In genomic region chr15:66328721-66329220, GRCh38 we compare ENCODE assay signal across 29 cellular contexts.
"Had no signal": no experiment of that assay in that cellular context is flagged by ENCODE, and none has a peak within 500 bp of the region (broad histone marks: within the 10 kb centered on the region; RNA-seq: fewer than 3 reads in every experiment).

No MANE protein-coding gene starts in this region.

- H3K4me3 ChIP-seq: neural progenitor cell, ovary, psoas muscle, right lobe of liver, sigmoid colon, stomach, thoracic aorta, thyroid gland, tibial nerve, upper lobe of left lung, vagina had no signal

- H3K9me3 ChIP-seq: ovary, psoas muscle, right lobe of liver, sigmoid colon, stomach, thoracic aorta, thyroid gland, tibial nerve, upper lobe of left lung, vagina had no signal

- H3K4me3 Mint-ChIP-seq: natural killer cell treated with Interleukin-12 subunit alpha and Interleukin-12 subunit beta and Interleukin-15 and Interleukin-18, amount 100 ng/mL, for 72 hours; nephron progenitor cell; neural progenitor cell; stimulated activated effector memory CD8-positive, alpha-beta T cell treated with anti-CD3 and anti-CD28 coated beads, Interleukin-12 subunit alpha, Interleukin-12 subunit beta, amount 100 ng/mL, for 72 hours; stimulated activated naive B cell treated with anti-CD40 and anti-IgM and Interleukin-4, amounts not matched to agents 10 μg/mL and 1 μg/mL and 100 μg/mL, for 72 hours; stimulated activated naive CD8-positive, alpha-beta T cell treated with anti-CD3 and anti-CD28 coated beads, Interleukin-15, Interleukin-2, amounts not matched to agents 100 ng/mL and 50 ng/mL, for 24 hours had no signal

- H3K36me3 ChIP-seq: ovary had no signal

- ATAC-seq: natural killer cell treated with Interleukin-12 subunit alpha and Interleukin-12 subunit beta and Interleukin-15 and Interleukin-18, amount 100 ng/mL, for 72 hours; psoas muscle; right cardiac atrium; right lobe of liver; stimulated activated effector memory CD8-positive, alpha-beta T cell treated with anti-CD3 and anti-CD28 coated beads, Interleukin-12 subunit alpha, Interleukin-12 subunit beta, amount 100 ng/mL, for 72 hours; stimulated activated naive B cell treated with anti-CD40 and anti-IgM and Interleukin-4, amounts not matched to agents 10 μg/mL and 1 μg/mL and 100 μg/mL, for 72 hours had no signal

- DNase-seq: nephron progenitor cell; occipital lobe; ovary; posterior cingulate gyrus; psoas muscle; right cardiac atrium; right lobe of liver; sigmoid colon; small intestine; stimulated activated CD4-positive, alpha-beta T cell treated with anti-CD3 and anti-CD28 coated beads, Interleukin-15, amount 100 ng/mL, for 24 hours; stimulated activated CD4-positive, alpha-beta T cell treated with anti-CD3 and anti-CD28 coated beads, Interleukin-2, amount 100 ng/mL, for 24 hours; stimulated activated CD4-positive, alpha-beta T cell treated with anti-CD3 and anti-CD28 coated beads, Interleukin-2, amount 100 ng/mL, for 48 hours; stimulated activated CD4-positive, alpha-beta T cell treated with anti-CD3 and anti-CD28 coated beads, Interleukin-4, amount 100 ng/mL, for 24 hours; stimulated activated naive B cell treated with anti-CD40 and anti-IgM and Interleukin-4, amounts not matched to agents 10 μg/mL and 1 μg/mL and 100 μg/mL, for 72 hours; stimulated activated naive CD4-positive, alpha-beta T cell treated with Interleukin-2 at 50 U/mL for 16 hours; stomach; thyroid gland; trophoblast cell; upper lobe of left lung had no signal

- H3K4me1 ChIP-seq: parathyroid adenoma, psoas muscle, right lobe of liver, sigmoid colon, stomach, thyroid gland, upper lobe of left lung, vagina had no signal

- H3K4me1 Mint-ChIP-seq: stimulated activated effector memory CD8-positive, alpha-beta T cell treated with anti-CD3 and anti-CD28 coated beads, Interleukin-12 subunit alpha, Interleukin-12 subunit beta, amount 100 ng/mL, for 72 hours; stimulated activated naive B cell treated with anti-CD40 and anti-IgM and Interleukin-4, amounts not matched to agents 10 μg/mL and 1 μg/mL and 100 μg/mL, for 72 hours had no signal

- H3K9me3 Mint-ChIP-seq: natural killer cell treated with Interleukin-12 subunit alpha and Interleukin-12 subunit beta and Interleukin-15 and Interleukin-18, amount 100 ng/mL, for 72 hours; nephron progenitor cell; neural progenitor cell; stimulated activated effector memory CD8-positive, alpha-beta T cell treated with anti-CD3 and anti-CD28 coated beads, Interleukin-12 subunit alpha, Interleukin-12 subunit beta, amount 100 ng/mL, for 72 hours; stimulated activated naive B cell treated with anti-CD40 and anti-IgM and Interleukin-4, amounts not matched to agents 10 μg/mL and 1 μg/mL and 100 μg/mL, for 72 hours; stimulated activated naive CD8-positive, alpha-beta T cell treated with anti-CD3 and anti-CD28 coated beads, Interleukin-15, Interleukin-2, amounts not matched to agents 100 ng/mL and 50 ng/mL, for 24 hours had no signal

- FAIRE-seq: small intestine, urothelium cell line had no signal

- H3K27ac Mint-ChIP-seq: natural killer cell treated with Interleukin-12 subunit alpha and Interleukin-12 subunit beta and Interleukin-15 and Interleukin-18, amount 100 ng/mL, for 72 hours; nephron progenitor cell; neural progenitor cell; stimulated activated effector memory CD8-positive, alpha-beta T cell treated with anti-CD3 and anti-CD28 coated beads, Interleukin-12 subunit alpha, Interleukin-12 subunit beta, amount 100 ng/mL, for 72 hours; stimulated activated naive B cell treated with anti-CD40 and anti-IgM and Interleukin-4, amounts not matched to agents 10 μg/mL and 1 μg/mL and 100 μg/mL, for 72 hours; stimulated activated naive CD8-positive, alpha-beta T cell treated with anti-CD3 and anti-CD28 coated beads, Interleukin-15, Interleukin-2, amounts not matched to agents 100 ng/mL and 50 ng/mL, for 24 hours had no signal

- H3K27ac ChIP-seq: neural progenitor cell, ovary, parathyroid adenoma, psoas muscle, right lobe of liver, sigmoid colon, stomach, thoracic aorta, thyroid gland, tibial nerve, upper lobe of left lung, vagina had no signal

- H3K27me3 ChIP-seq: neural progenitor cell, ovary, right lobe of liver, sigmoid colon, stomach, thyroid gland, tibial nerve, upper lobe of left lung, vagina had no signal

- H3K27me3 Mint-ChIP-seq: natural killer cell treated with Interleukin-12 subunit alpha and Interleukin-12 subunit beta and Interleukin-15 and Interleukin-18, amount 100 ng/mL, for 72 hours; progenitor cell of endocrine pancreas; stimulated activated naive B cell treated with anti-CD40 and anti-IgM and Interleukin-4, amounts not matched to agents 10 μg/mL and 1 μg/mL and 100 μg/mL, for 72 hours; stimulated activated naive CD8-positive, alpha-beta T cell treated with anti-CD3 and anti-CD28 coated beads, Interleukin-15, Interleukin-2, amounts not matched to agents 100 ng/mL and 50 ng/mL, for 24 hours had no signal
